Comparison of ENCODE assay signal across 19 cellular contexts in the genomic region with DNA sequence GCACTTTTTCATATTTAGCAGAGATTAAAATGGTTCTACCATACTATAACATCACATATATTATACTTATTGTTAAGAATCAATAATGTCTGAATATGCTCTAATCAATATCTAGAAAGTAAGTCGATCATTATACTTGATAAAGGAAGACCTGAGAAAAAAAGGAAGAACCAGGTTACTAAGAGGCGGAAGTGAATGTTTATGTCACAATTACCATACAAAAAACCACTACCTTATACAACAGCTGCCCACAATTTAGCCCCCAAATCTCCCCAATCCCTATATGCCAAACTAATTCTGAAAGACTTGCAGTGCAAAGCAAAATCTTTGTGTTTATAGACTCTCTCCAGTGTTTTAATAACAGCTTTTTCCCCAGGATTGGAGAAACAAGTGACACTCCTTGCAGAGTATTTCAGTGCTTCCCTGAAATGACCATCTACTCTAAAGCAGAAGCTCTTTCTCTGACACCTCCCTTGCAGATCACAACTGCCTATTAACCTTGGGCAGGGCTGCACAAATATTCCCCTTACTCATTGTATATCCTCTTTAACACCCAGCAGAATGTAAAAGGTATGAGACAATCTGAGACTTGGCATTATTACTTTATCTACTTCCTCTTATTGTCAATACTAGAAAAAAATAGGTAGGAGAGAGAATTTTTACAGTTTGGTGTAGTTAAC. TPM values are rescaled to one million over a fixed set of nuclear protein-coding genes. Genes with fewer than 3 reads are reported as not detected.
A peak's percentile ranks its signal among the peaks of the same experiment; 100 is the strongest.
DNase-seq lines count a peak whose midpoint lies in the region; ATAC-seq and TF ChIP-seq lines count a peak whose summit lies in the region.
"Had no signal": no experiment of that assay in that cellular context is flagged by ENCODE, and none has a peak within 500 bp of the region (broad histone marks: within the 10 kb centered on the region; RNA-seq: fewer than 3 reads in every experiment).

No MANE protein-coding gene starts in this region.

- H3K4me1 ChIP-seq in CD8-positive, alpha-beta memory T cell (ENCODE audit: insufficient read depth, low read length): no peaks in the 10 kb centered on the region
- H3K4me1 ChIP-seq in naive thymus-derived CD4-positive, alpha-beta T cell (ENCODE audit: control insufficient read depth in 2 of 2, insufficient read depth in 2 of 2, low read length in 2 of 2): no peaks in the 10 kb centered on the region
- H3K4me1 ChIP-seq in mucosa of descending colon (ENCODE audit: low read depth): no peaks in the 10 kb centered on the region
- H3K4me1 ChIP-seq: foreskin keratinocyte had no signal

- peaks cover 0 to 9% (median 7%) of the 10 kb centered on the region in 3 donors for H3K4me1 Mint-ChIP-seq in CD8-positive, alpha-beta memory T cell
- peaks cover 3 to 11% (median 5%) of the 10 kb centered on the region in 7 donors for H3K4me1 Mint-ChIP-seq in naive thymus-derived CD4-positive, alpha-beta T cell

- CTCF ChIA-PET in CD8-positive, alpha-beta memory T cell (lab: Charles Lee): interaction anchor here (1.3 kb wide), 1 partner anchor 12 kb away, joined by 3 read pairs; no protein-coding TSS in a partner anchor
- CTCF ChIA-PET in naive thymus-derived CD4-positive, alpha-beta T cell (lab: Charles Lee): no interaction called here

- H3K36me3 Mint-ChIP-seq in CD8-positive, alpha-beta memory T cell: no peaks in the 10 kb centered on the region
- H3K36me3 Mint-ChIP-seq in naive thymus-derived CD4-positive, alpha-beta T cell: peaks cover 0 to 1% (median 0%) of the 10 kb centered on the region in 5 donors
- H3K36me3 Mint-ChIP-seq: activated naive CD4-positive, alpha-beta T cell treated with anti-CD3 and anti-CD28 coated beads, Interleukin-2, amount 50 U/mL, for 72 hours had no signal

- H3K4me3 ChIP-seq in CD8-positive, alpha-beta memory T cell (ENCODE audit: low read length): no peak overlapping the region
- H3K4me3 ChIP-seq in naive thymus-derived CD4-positive, alpha-beta T cell (ENCODE audit: low read length): no peak overlapping the region
- no peak overlapping the region for H3K4me3 ChIP-seq in mucosa of descending colon
- H3K4me3 ChIP-seq: Peyer's patch had no signal

- no peak overlapping the region for H3K4me3 Mint-ChIP-seq in CD8-positive, alpha-beta memory T cell
- H3K4me3 Mint-ChIP-seq in naive thymus-derived CD4-positive, alpha-beta T cell: no peak overlapping the region

- no peaks in the 10 kb centered on the region for H3K9me3 ChIP-seq in CD8-positive, alpha-beta memory T cell (ENCODE audit: low read length)
- no peaks in the 10 kb centered on the region for H3K9me3 ChIP-seq in naive thymus-derived CD4-positive, alpha-beta T cell (ENCODE audit: control insufficient read depth in 2 of 3, low read length in 3 of 3)
- no peaks in the 10 kb centered on the region for H3K9me3 ChIP-seq in mucosa of descending colon
- H3K9me3 ChIP-seq: Peyer's patch had no signal

- WGBS in adipose tissue, 3 donors: 52 to 84% (median 55%) methylated on average over 2 of the region's 2 CpGs

- DNase-seq in CD8-positive, alpha-beta memory T cell: no peak
- DNase-seq in MV-4-11 (lab: John Stamatoyannopoulos, UW) (peak; percentile 34), mucosa of descending colon (no peak), occipital lobe (lab: John Stamatoyannopoulos, UW) (no peak)
- DNase-seq in naive thymus-derived CD4-positive, alpha-beta T cell: no peak
- DNase-seq in activated CD4-positive, CD25-positive, alpha-beta regulatory T cell treated with anti-CD3 and anti-CD28 coated beads, Interleukin-2, amount 50 U/mL, for 72 hours: no peak
- DNase-seq: DMS153; foreskin keratinocyte; H7; IMR-90; NCI-H1436; NCI-H446; nucleus accumbens; Peyer's patch; stimulated activated CD4-positive, alpha-beta T cell treated with anti-CD3 and anti-CD28 coated beads, Interleukin-4, amount 100 ng/mL, for 24 hours had no signal

- peak overlapping the region; percentile 5 for H3K27ac ChIP-seq in CD8-positive, alpha-beta memory T cell (ENCODE audit: low read depth, low read length)
- peak overlapping the region; percentile 66 for H3K27ac ChIP-seq in adipose tissue (ENCODE audit: low read depth, low read length)
- no peak overlapping the region for H3K27ac ChIP-seq in naive thymus-derived CD4-positive, alpha-beta T cell (ENCODE audit: low read depth, low read length)
- H3K27ac ChIP-seq: foreskin keratinocyte, Peyer's patch had no signal

- no peaks in the 10 kb centered on the region for H3K36me3 ChIP-seq in CD8-positive, alpha-beta memory T cell (ENCODE audit: insufficient read depth, low read length)
- no peaks in the 10 kb centered on the region for H3K36me3 ChIP-seq in naive thymus-derived CD4-positive, alpha-beta T cell (ENCODE audit: control insufficient read depth in 2 of 3, insufficient read depth in 3 of 3, low read length in 3 of 3)
- no peaks in the 10 kb centered on the region for H3K36me3 ChIP-seq in mucosa of descending colon (ENCODE audit: low read depth)
- H3K36me3 ChIP-seq: Peyer's patch had no signal

- POLR2A ChIA-PET in CD8-positive, alpha-beta memory T cell (lab: Charles Lee): interaction anchor here (0.7 to 1.0 kb wide), 2 partner anchors 7 to 12 kb away, joined by 4 to 5 read pairs; partner anchors contain the start of gene SLC2A3
- POLR2A ChIA-PET in naive thymus-derived CD4-positive, alpha-beta T cell (lab: Charles Lee): interaction anchor here (1.0 to 1.3 kb wide), 2 partner anchors 11 to 44 kb away, joined by 3 to 4 read pairs; no protein-coding TSS in a partner anchor

- H3K27ac Mint-ChIP-seq in CD8-positive, alpha-beta memory T cell: peak overlapping the region in 4 of 8 donors; percentile 4 to 79 (median 36)
- peak overlapping the region in 1 of 9 donors; percentile 3 for H3K27ac Mint-ChIP-seq in naive thymus-derived CD4-positive, alpha-beta T cell

- H3K27me3 Mint-ChIP-seq in CD8-positive, alpha-beta memory T cell: no peaks in the 10 kb centered on the region
- no peaks in the 10 kb centered on the region for H3K27me3 Mint-ChIP-seq in naive thymus-derived CD4-positive, alpha-beta T cell

- no peak for TF ChIP-seq CTCF in mucosa of descending colon (IDR thresholded peaks at IDR 0.05)

- H3K9me3 Mint-ChIP-seq in CD8-positive, alpha-beta memory T cell: no peaks in the 10 kb centered on the region
- no peaks in the 10 kb centered on the region for H3K9me3 Mint-ChIP-seq in naive thymus-derived CD4-positive, alpha-beta T cell
- H3K9me3 Mint-ChIP-seq: activated naive CD4-positive, alpha-beta T cell treated with anti-CD3 and anti-CD28 coated beads, Interleukin-2, amount 50 U/mL, for 72 hours had no signal

- no peaks in the 10 kb centered on the region for H3K27me3 ChIP-seq in CD8-positive, alpha-beta memory T cell (ENCODE audit: insufficient read depth, low read length, poor library complexity, severe bottlenecking)
- no peaks in the 10 kb centered on the region for H3K27me3 ChIP-seq in naive thymus-derived CD4-positive, alpha-beta T cell (ENCODE audit: control insufficient read depth in 2 of 2, insufficient read depth in 2 of 2, low read length in 2 of 2)
- H3K27me3 ChIP-seq: foreskin keratinocyte, Peyer's patch had no signal

- peak; percentile 84 for ATAC-seq in naive thymus-derived CD4-positive, alpha-beta T cell
- ATAC-seq in HG02885 (IDR thresholded peaks at IDR 0.05; ENCODE audit: poor library complexity, unreplicated experiment) (no peak), mucosa of descending colon (no peak)
- ATAC-seq: activated naive CD4-positive, alpha-beta T cell treated with anti-CD3 and anti-CD28 coated beads, Interleukin-2, amount 50 U/mL, for 72 hours; foreskin keratinocyte; sciatic nerve had no signal

- intact Hi-C loops in naive thymus-derived CD4-positive, alpha-beta T cell (cut with micrococcal nuclease): no loop called here
- intact Hi-C loops in mucosa of descending colon (cut with DNase I, micrococcal nuclease): no loop called here

RNA-seq across cellular contexts. Expression of gene SLC2A3, which starts 12.7 kb away (rescaled TPM):
- total RNA-seq in CD8-positive, alpha-beta memory T cell: 100 to 1,000 TPM; 105 to 106 TPM
- polyA plus RNA-seq in CD8-positive, alpha-beta memory T cell: 96.6 TPM
- polyA plus RNA-seq in adipose tissue: 10 to 100 TPM in 2 of 3 donors, 1 to 10 TPM in 1; 4.3 to 79.4 (median 43.3) TPM
- total RNA-seq in naive thymus-derived CD4-positive, alpha-beta T cell: 100 to 1,000 TPM; 110 to 830 (median 488) TPM
- 100 to 1,000 TPM in 1 of 2 donors, 10 to 100 TPM in 1; 61.9 to 126 TPM for polyA plus RNA-seq in naive thymus-derived CD4-positive, alpha-beta T cell
- total RNA-seq in mucosa of descending colon (10 to 100 TPM; 11.9 to 19.9 (median 18.0) TPM), occipital lobe (57.1 TPM)
